Comparison of ENCODE assay signal across 8 cellular contexts in genomic region chr11:82682003-82682751, GRCh38. TPM values are rescaled to one million over a fixed set of nuclear protein-coding genes. Genes with fewer than 3 reads are reported as not detected.
DNase-seq lines count a peak whose midpoint lies in the region; ATAC-seq, FAIRE-seq and TF ChIP-seq lines count a peak whose summit lies in the region.

No MANE protein-coding gene starts in this region.

- no peaks in the 10 kb centered on the region for H3K9me1 ChIP-seq in endothelial cell of umbilical vein (replicated peaks; ENCODE audit: control insufficient read depth, extremely low read depth, insufficient read depth, low read length)

- peaks cover 0 to 7% (median 1%) of the 10 kb centered on the region in 4 donors for H3K9me3 ChIP-seq in Peyer's patch
- H3K9me3 ChIP-seq in endothelial cell of umbilical vein (replicated peaks; ENCODE audit: control insufficient read depth, insufficient read depth, low read length), result no peaks in the 10 kb centered on the region
- H3K9me3 ChIP-seq in mucosa of descending colon, result no peaks in the 10 kb centered on the region

- DNase-seq in NCI-H2107 treated with DMSO at 0.1 percent for 48 hours (lab: John Stamatoyannopoulos, UW; ENCODE audit: unreplicated experiment) (peak; percentile 30), NCI-H2107 (lab: John Stamatoyannopoulos, UW) (no peak), HTR-8/SVneo (ENCODE audit: insufficient read length, low spot score) (peak; percentile 20), Peyer's patch (no peak), endothelial cell of umbilical vein (ENCODE audit: low read depth, low spot score) (peak; percentile 61), mucosa of descending colon (peak in 1 of 3 donors; percentile 52)
- no peak for DNase-seq in activated CD4-positive, CD25-positive, alpha-beta regulatory T cell treated with anti-CD3 and anti-CD28 coated beads, Interleukin-2, amount 50 U/mL, for 72 hours

- ATAC-seq in GM21423 (IDR thresholded peaks at IDR 0.05; ENCODE audit: unreplicated experiment) (peak; percentile 75), mucosa of descending colon (peak; percentile 75)

- H3K27me3 ChIP-seq in Peyer's patch, result no peaks in the 10 kb centered on the region
- H3K27me3 ChIP-seq in endothelial cell of umbilical vein (ENCODE audit: control insufficient read depth in 2 of 2, insufficient read depth in 2 of 2, low read length in 2 of 2), result peaks cover 2 to 8% of the 10 kb centered on the region in 2 experiments

- H3K9ac ChIP-seq in endothelial cell of umbilical vein (replicated peaks; ENCODE audit: extremely low read depth, insufficient read depth, low read length), result no peak overlapping the region

- H3K4me2 ChIP-seq in endothelial cell of umbilical vein (ENCODE audit: insufficient read depth, low read length), result no peak overlapping the region

- no peak overlapping the region for H3K4me3 ChIP-seq in Peyer's patch
- H3K4me3 ChIP-seq in endothelial cell of umbilical vein (replicated peaks in 1 of 3; ENCODE audit: insufficient read depth in 1 of 3, low read depth in 1 of 3, low read length in 3 of 3), result no peak overlapping the region
- H3K4me3 ChIP-seq in mucosa of descending colon, result no peak overlapping the region

- CTCF ChIA-PET in endothelial cell of umbilical vein (lab: Charles Lee), result interaction anchor here (0.6 to 2.1 kb wide), 5 partner anchors 12 to 1138 kb away, joined by 3 to 11 read pairs (median 8); no protein-coding TSS in a partner anchor

- no peaks in the 10 kb centered on the region for H3K79me2 ChIP-seq in endothelial cell of umbilical vein (ENCODE audit: control insufficient read depth, insufficient read depth, low read length)

- intact Hi-C loops in endothelial cell of umbilical vein (cut with micrococcal nuclease), result loop anchor here (1.0 to 2.0 kb wide), 4 partner anchors 13 to 1135 kb away; no protein-coding TSS in a partner anchor
- intact Hi-C loops in mucosa of descending colon (cut with DNase I, micrococcal nuclease), result no loop called here

- H3K27ac ChIP-seq in Peyer's patch (no peak overlapping the region), endothelial cell of umbilical vein (ENCODE audit: insufficient read depth, low read depth, low read length) (no peak overlapping the region)

- H3K4me1 ChIP-seq in Peyer's patch (no peaks in the 10 kb centered on the region), endothelial cell of umbilical vein (ENCODE audit: control insufficient read depth, extremely low read depth, insufficient read depth, low read length) (no peaks in the 10 kb centered on the region), mucosa of descending colon (ENCODE audit: low read depth) (no peaks in the 10 kb centered on the region)

- POLR2A ChIA-PET in endothelial cell of umbilical vein (lab: Charles Lee), result no interaction called here

- no peaks in the 10 kb centered on the region for H3K36me3 ChIP-seq in Peyer's patch
- no peaks in the 10 kb centered on the region for H3K36me3 ChIP-seq in endothelial cell of umbilical vein (ENCODE audit: control insufficient read depth in 2 of 2, extremely low read depth in 1 of 2, insufficient read depth in 2 of 2, low read length in 2 of 2)
- no peaks in the 10 kb centered on the region for H3K36me3 ChIP-seq in mucosa of descending colon (ENCODE audit: low read depth)

- BruUV-seq in endothelial cell of umbilical vein (replicated peaks; lab: Mats Ljungman, UMichigan), result no TSS peak

- dilution Hi-C loops in endothelial cell of umbilical vein (cut with MboI; ENCODE audit: extremely low pct_ligation_motif_present, low sequenced_read_pairs), result no loop called here

- H2AFZ ChIP-seq in endothelial cell of umbilical vein (ENCODE audit: low read depth, low read length), result peak overlapping the region; percentile 27

- H4K20me1 ChIP-seq in endothelial cell of umbilical vein (replicated peaks; ENCODE audit: control insufficient read depth, extremely low read depth, insufficient read depth, low read length), result no peaks in the 10 kb centered on the region

- FAIRE-seq in HTR-8/SVneo (lab: Jason Lieb, UNC), result peak; percentile 13
- FAIRE-seq in endothelial cell of umbilical vein (lab: Jason Lieb, UNC), result peak; percentile 66

- TF ChIP-seq CTCF in Peyer's patch (IDR thresholded peaks at IDR 0.05), result peak in 4 of 6 experiments; percentile 41 to 68 (median 62)
- TF ChIP-seq CTCF in endothelial cell of umbilical vein (IDR thresholded peaks at IDR 0.05; ENCODE audit: extremely low read depth in 1 of 2, insufficient read depth in 1 of 2, low read depth in 1 of 2, low read length in 2 of 2), result peak; percentile 35 to 43
- peak; percentile 18 for TF ChIP-seq CTCF in mucosa of descending colon (IDR thresholded peaks at IDR 0.05)

- no peak for TF ChIP-seq POLR2A in Peyer's patch (IDR thresholded peaks at IDR 0.05)
- no peak for TF ChIP-seq POLR2A in endothelial cell of umbilical vein (IDR thresholded peaks at IDR 0.05; ENCODE audit: low read depth, low read length)

TF ChIP-seq in endothelial cell of umbilical vein, 7 proteins besides CTCF, POLR2A, EP300 and RAD21:
- TF ChIP-seq MAX (IDR thresholded peaks at IDR 0.05; ENCODE audit: insufficient read depth, insufficient read length) (no peak), GATA2 (IDR thresholded peaks at IDR 0.05; ENCODE audit: insufficient read depth, insufficient read length, low read depth, low read length) (no peak), MYC (IDR thresholded peaks at IDR 0.05; ENCODE audit: low read depth, low read length) (no peak), EZH2 (IDR thresholded peaks at IDR 0.05; ENCODE audit: borderline replicate concordance, low read depth, low read length, severe bottlenecking) (no peak), JUN (IDR thresholded peaks at IDR 0.05; ENCODE audit: borderline replicate concordance, insufficient read depth, insufficient read length, low read depth) (no peak)

RNA-seq across cellular contexts. Expression of gene FAM181B, which starts 51.5 kb away (rescaled TPM):
- 1 to 10 TPM in 1 of 4 donors, under 1 TPM in 2, not detected in 1; 0.27 to 2.5 (median 0.35) TPM for total RNA-seq in Peyer's patch
- not detected in 2 replicates for total RNA-seq in endothelial cell of umbilical vein
- 0.03 TPM in 1 of 2 replicates, not detected in the other for polyA plus RNA-seq in endothelial cell of umbilical vein
- polyA plus RNA-seq in endothelial cell of umbilical vein (2011; cell fraction: cytosol; rRNA removed), result 0.01 TPM in 1 of 2 replicates, not detected in the other
- polyA plus RNA-seq in endothelial cell of umbilical vein (2011; cell fraction: nucleus; rRNA removed), result not detected in 2 replicates
- not detected in 2 replicates for polyA plus RNA-seq in endothelial cell of umbilical vein (2012)
- polyA minus RNA-seq in endothelial cell of umbilical vein, result 0.06 TPM in 1 of 2 replicates, not detected in the other
- polyA minus RNA-seq in endothelial cell of umbilical vein (2011; cell fraction: cytosol; rRNA and poly(A)+ RNA removed), result not detected
- polyA minus RNA-seq in endothelial cell of umbilical vein (2011; cell fraction: nucleus; rRNA and poly(A)+ RNA removed), result not detected in 2 replicates
- total RNA-seq in mucosa of descending colon, result 1 to 10 TPM in 1 of 3 donors, under 1 TPM in 1, not detected in 1; 0.19 to 1.3 TPM

Comparison
In these comparisons a context has a peak if more than half of its experiments do, and no peak if none do; other contexts are left out.
1. DNase-seq: peak in NCI-H2107 treated with DMSO at 0.1 percent for 48 hours (single experiment), HTR-8/SVneo (single experiment) and endothelial cell of umbilical vein (single experiment); none in NCI-H2107 (single experiment), Peyer's patch (0 of 3) and activated CD4-positive, CD25-positive, alpha-beta regulatory T cell treated with anti-CD3 and anti-CD28 coated beads, Interleukin-2, amount 50 U/mL, for 72 hours (single experiment).
2. Peak in every context shown above with its lines, with median percentiles within 50 percentile points of each other: CTCF ChIP-seq.